26 cellular contexts compared by ENCODE assay signal in the genomic region with DNA sequence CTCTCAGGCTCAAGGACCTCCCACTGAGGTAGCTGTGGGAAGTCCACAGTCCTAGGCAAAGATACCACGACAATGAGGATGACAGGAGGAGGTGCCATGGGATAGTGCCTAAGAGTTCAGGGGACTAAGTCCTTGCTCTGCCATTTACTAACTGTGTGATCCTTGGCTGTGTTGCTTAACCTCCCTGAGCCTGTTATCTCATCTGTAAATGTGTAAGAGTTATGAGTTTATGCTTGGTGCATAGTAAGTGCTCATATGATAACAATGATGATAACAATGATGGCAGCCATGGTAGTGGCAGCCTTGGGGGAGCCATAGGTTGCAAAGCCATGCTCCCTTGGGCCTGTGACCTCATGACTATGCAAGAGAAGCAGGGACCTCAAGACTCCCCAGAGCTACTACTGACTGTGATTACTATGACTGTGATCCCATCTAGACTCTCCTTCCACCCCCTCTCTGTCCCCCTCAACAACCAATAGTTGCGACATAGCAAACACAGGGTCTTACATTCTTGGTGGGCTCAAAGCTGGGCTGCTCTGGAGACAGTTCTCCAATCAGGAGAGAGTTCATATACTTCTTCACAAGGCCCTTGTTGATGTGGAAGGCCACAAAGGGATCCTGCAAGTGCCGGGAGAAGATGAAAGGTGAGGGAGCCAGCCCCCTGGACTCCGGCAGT.
"Had no signal": no experiment of that assay in that cellular context is flagged by ENCODE, and none has a peak within 500 bp of the region (broad histone marks: within the 10 kb centered on the region; RNA-seq: fewer than 3 reads in every experiment).

No MANE protein-coding gene starts in this region.

- H3K27ac ChIP-seq: gastroesophageal sphincter, thoracic aorta, upper lobe of left lung, vagina had no signal

- H3K27me3 Mint-ChIP-seq: effector memory CD8-positive, alpha-beta T cell had no signal

- H3K27me3 ChIP-seq: gastroesophageal sphincter, upper lobe of left lung, vagina had no signal

- H3K4me3 Mint-ChIP-seq: activated CD4-positive, alpha-beta memory T cell treated with anti-CD3 and anti-CD28 coated beads for 36 hours; activated CD4-positive, alpha-beta T cell treated with anti-CD3 and anti-CD28 coated beads, Interleukin-2, amount 10 ng/mL, durations not matched to agents 24 days and 14 days; activated CD8-positive, alpha-beta memory T cell treated with anti-CD3 and anti-CD28 coated beads, Interleukin-2, amount 10 ng/mL, durations not matched to agents 7 days and 5 days; activated naive CD8-positive, alpha-beta T cell; activated T-cell treated with anti-CD3 and anti-CD28 coated beads, Interleukin-2, amount 50 U/mL, for 72 hours; mesothelial cell of epicardium had no signal

- H3K27ac Mint-ChIP-seq: activated CD4-positive, alpha-beta memory T cell treated with anti-CD3 and anti-CD28 coated beads for 36 hours; activated CD8-positive, alpha-beta memory T cell treated with anti-CD3 and anti-CD28 coated beads, Interleukin-2, amount 10 ng/mL, durations not matched to agents 7 days and 5 days; activated naive CD8-positive, alpha-beta T cell; activated T-cell treated with anti-CD3 and anti-CD28 coated beads, Interleukin-2, amount 50 U/mL, for 72 hours; effector memory CD8-positive, alpha-beta T cell; mesothelial cell of epicardium had no signal

- H3K4me3 ChIP-seq: gastroesophageal sphincter, thoracic aorta, upper lobe of left lung, vagina had no signal

- DNase-seq: activated CD4-positive, alpha-beta memory T cell treated with anti-CD3 and anti-CD28 coated beads for 36 hours; activated CD4-positive, alpha-beta T cell treated with anti-CD3 and anti-CD28 coated beads, Interleukin-2, amount 10 ng/mL, durations not matched to agents 24 days and 14 days; activated CD4-positive, CD25-positive, alpha-beta regulatory T cell treated with anti-CD3 and anti-CD28 coated beads, Interleukin-2, amount 50 U/mL, for 72 hours; activated CD8-positive, alpha-beta memory T cell treated with anti-CD3 and anti-CD28 coated beads, Interleukin-2, amount 10 ng/mL, durations not matched to agents 7 days and 5 days; activated naive CD4-positive, alpha-beta T cell treated with Interleukin-2 at 50 U/mL for 16 hours; activated T-cell treated with anti-CD3 and anti-CD28 coated beads, Interleukin-2, amount 50 U/mL, for 72 hours; anterior cingulate cortex; cortex of kidney; effector memory CD8-positive, alpha-beta T cell; head of caudate nucleus; hippocampal formation; immature natural killer cell; kidney; left colon; mammary epithelial cell; naive thymus-derived CD4-positive, alpha-beta T cell; right cardiac atrium; stimulated activated CD4-positive, alpha-beta T cell treated with anti-CD3 and anti-CD28 coated beads, Interleukin-12 subunit alpha, Interleukin-12 subunit beta, amount 100 ng/mL, for 4 hours; stimulated activated CD4-positive, alpha-beta T cell treated with anti-CD3 and anti-CD28 coated beads, Interleukin-4, amount 100 ng/mL, for 1 hour; stimulated activated naive CD8-positive, alpha-beta T cell treated with anti-CD3 and anti-CD28 coated beads, Interleukin-15, Interleukin-2, amounts not matched to agents 100 U/mL and 50 U/mL, for 24 hours had no signal

- H3K9me3 Mint-ChIP-seq: activated CD4-positive, alpha-beta memory T cell treated with anti-CD3 and anti-CD28 coated beads for 36 hours; activated CD4-positive, alpha-beta T cell treated with anti-CD3 and anti-CD28 coated beads, Interleukin-2, amount 10 ng/mL, durations not matched to agents 24 days and 14 days; effector memory CD8-positive, alpha-beta T cell; immature natural killer cell; mesothelial cell of epicardium had no signal

- H3K9me3 ChIP-seq: gastroesophageal sphincter, thoracic aorta, upper lobe of left lung, vagina had no signal

- ATAC-seq: activated CD8-positive, alpha-beta memory T cell treated with anti-CD3 and anti-CD28 coated beads, Interleukin-2, amount 10 ng/mL, durations not matched to agents 7 days and 5 days; activated T-cell treated with anti-CD3 and anti-CD28 coated beads, Interleukin-2, amount 50 U/mL, for 72 hours; effector memory CD8-positive, alpha-beta T cell; gastroesophageal sphincter; left colon; naive thymus-derived CD4-positive, alpha-beta T cell; right cardiac atrium; stimulated activated naive CD8-positive, alpha-beta T cell treated with anti-CD3 and anti-CD28 coated beads, Interleukin-15, Interleukin-2, amounts not matched to agents 100 U/mL and 50 U/mL, for 24 hours had no signal
